In genomic region chrX:154457491-154458115, GRCh38 we compare ENCODE assay signal across 8 cellular contexts. TPM values are rescaled to one million over a fixed set of nuclear protein-coding genes. Genes with fewer than 3 reads are reported as not detected.
DNase-seq lines count a peak whose midpoint lies in the region; ATAC-seq, FAIRE-seq and TF ChIP-seq lines count a peak whose summit lies in the region.

No MANE protein-coding gene starts in this region.

- no peaks in the 10 kb centered on the region for H3K9me3 ChIP-seq in pancreas

- 2 to 34% methylated on average over 43 to 65 of the region's 65 CpGs for WGBS in pancreas, 2 donors

- no peaks in the 10 kb centered on the region for H3K27me3 ChIP-seq in pancreas

- no peaks in the 10 kb centered on the region for H3K36me3 ChIP-seq in pancreas

- intact Hi-C loops in pancreas (cut with DNase I): no loop called here

- H3K4me1 ChIP-seq in pancreas: no peaks in the 10 kb centered on the region

- ATAC-seq in HG02642 (IDR thresholded peaks at IDR 0.05; ENCODE audit: poor library complexity, unreplicated experiment) (peak; percentile 62), pancreas (peak; percentile 62 to 86 (median 70))

- no peak for FAIRE-seq in pancreas (lab: Jason Lieb, UNC)

- TF ChIP-seq CTCF in fibroblast of villous mesenchyme (IDR thresholded peaks at IDR 0.05; ENCODE audit: insufficient read depth, low read depth, low read length) (no peak), pancreas (IDR thresholded peaks at IDR 0.05) (no peak)

- DNase-seq in DMS79 treated with DMSO at 0.1 percent for 48 hours (lab: John Stamatoyannopoulos, UW): peak; percentile 28
- no peak for DNase-seq in DMS79 (lab: John Stamatoyannopoulos, UW)
- DNase-seq in NCI-H1930 (lab: John Stamatoyannopoulos, UW): peak; percentile 32 to 65
- DNase-seq in activated T-cell treated with anti-CD3 and anti-CD28 coated beads, Interleukin-2, amount 50 U/mL, for 48 hours: peak; percentile 54 to 72
- no peak for DNase-seq in fibroblast of villous mesenchyme (ENCODE audit: low read depth)
- peak; percentile 37 to 82 (median 59) for DNase-seq in pancreas
- DNase-seq in ureter (ENCODE audit: low spot score): no peak

- H3K27ac ChIP-seq in pancreas: peak overlapping the region in 2 of 4 donors; percentile 22 to 33

- H3K4me3 ChIP-seq in fibroblast of villous mesenchyme (ENCODE audit: low read depth, low read length) (peak overlapping the region; percentile 54), pancreas (peak overlapping the region; percentile 16 to 54 (median 40))

RNA-seq across cellular contexts. Expression of gene PLXNA3, which starts 0.5 kb away (rescaled TPM):
- total RNA-seq in fibroblast of villous mesenchyme: 16.8 and 26.8 TPM in 2 replicates
- 10 to 100 TPM; 10.5 to 40.7 (median 16.3) TPM for total RNA-seq in pancreas
- 10 to 100 TPM; 15.0 to 39.0 TPM for polyA plus RNA-seq in pancreas
- total RNA-seq in ureter: 54.0 TPM

RNA-seq across cellular contexts. Expression of gene FAM50A, which starts 13.7 kb away (rescaled TPM):
- total RNA-seq in fibroblast of villous mesenchyme (44.9 and 54.4 TPM in 2 replicates), pancreas (10 to 100 TPM; 21.2 to 39.8 (median 22.0) TPM), ureter (48.6 TPM)
- polyA plus RNA-seq in pancreas: 100 to 1,000 TPM in 1 of 2 donors, 10 to 100 TPM in 1; 91.5 to 128 TPM

RNA-seq across cellular contexts. Expression of gene GDI1, which starts 20.6 kb away (rescaled TPM):
- total RNA-seq in fibroblast of villous mesenchyme (81.8 and 106 TPM in 2 replicates), pancreas (10 to 100 TPM; 25.5 to 61.4 (median 35.5) TPM), ureter (126 TPM)
- 100 to 1,000 TPM in 1 of 2 donors, 10 to 100 TPM in 1; 93.7 to 138 TPM for polyA plus RNA-seq in pancreas

RNA-seq across cellular contexts. Expression of gene LAGE3, which starts 21.5 kb away (rescaled TPM):
- total RNA-seq in fibroblast of villous mesenchyme (12.6 and 15.5 TPM in 2 replicates), pancreas (10 to 100 TPM in 5 of 6 donors, 1 to 10 TPM in 1; 9.5 to 19.6 (median 12.7) TPM), ureter (17.5 TPM)
- polyA plus RNA-seq in pancreas: 10 to 100 TPM; 10.1 to 15.2 TPM

RNA-seq across cellular contexts. Expression of gene UBL4A, which starts 28.8 kb away (rescaled TPM):
- total RNA-seq in fibroblast of villous mesenchyme: 31.9 and 32.0 TPM in 2 replicates
- total RNA-seq in pancreas: 10 to 100 TPM; 16.0 to 32.2 (median 21.5) TPM
- polyA plus RNA-seq in pancreas: 10 to 100 TPM; 13.6 to 20.4 TPM
- 20.4 TPM for total RNA-seq in ureter

Comparison
In these comparisons a context has a peak if more than half of its experiments do, and no peak if none do; other contexts are left out.
1. DNase-seq: peak in DMS79 treated with DMSO at 0.1 percent for 48 hours (single experiment), NCI-H1930 (2 of 2), activated T-cell treated with anti-CD3 and anti-CD28 coated beads, Interleukin-2, amount 50 U/mL, for 48 hours (2 of 2) and pancreas (6 of 6); none in DMS79 (single experiment), fibroblast of villous mesenchyme (single experiment) and ureter (single experiment).